ENCODE assay signal across 14 cellular contexts in genomic region chr1:91098299-91098901, GRCh38.
DNase-seq lines count a peak whose midpoint lies in the region; ATAC-seq and TF ChIP-seq lines count a peak whose summit lies in the region.
"Had no signal": no experiment of that assay in that cellular context is flagged by ENCODE, and none has a peak within 500 bp of the region (broad histone marks: within the 10 kb centered on the region; RNA-seq: fewer than 3 reads in every experiment).

No MANE protein-coding gene starts in this region.

- H3K27me3 ChIP-seq in SJSA1 (replicated peaks) = no peaks in the 10 kb centered on the region

- no peaks in the 10 kb centered on the region for H3K27me3 Mint-ChIP-seq in progenitor cell of endocrine pancreas

- H3K9me3 Mint-ChIP-seq in progenitor cell of endocrine pancreas (ENCODE audit: low read depth) = no peaks in the 10 kb centered on the region
- H3K9me3 Mint-ChIP-seq: activated T-helper 2 cell treated with anti-CD3 and anti-CD28 coated beads, Interferon-gamma antibody, Interleukin-2, Interleukin-4, amounts not matched to agents 10 μg/mL and 5 μg/mL and 100 μg/mL, durations not matched to agents 14 hours and 24 hours and 36 hours had no signal

- H3K9me3 ChIP-seq in HEK293 (ENCODE audit: control insufficient read depth, insufficient read depth, low read depth, low read length) (no peaks in the 10 kb centered on the region), SJSA1 (replicated peaks) (no peaks in the 10 kb centered on the region)

- no peak overlapping the region for H3K27ac ChIP-seq in HEK293 (ENCODE audit: extremely low read depth, low read depth, low read length)
- peak overlapping the region; percentile 47 for H3K27ac ChIP-seq in SJSA1
- H3K27ac ChIP-seq: skin epidermis had no signal

- H3K36me3 ChIP-seq in HEK293 (ENCODE audit: control insufficient read depth in 2 of 2, insufficient read depth in 1 of 2, low read length in 2 of 2) (no peaks in the 10 kb centered on the region), SJSA1 (no peaks in the 10 kb centered on the region)

- no peaks in the 10 kb centered on the region for H3K36me3 Mint-ChIP-seq in progenitor cell of endocrine pancreas (ENCODE audit: insufficient read depth)

- no peak overlapping the region for H3K4me3 Mint-ChIP-seq in progenitor cell of endocrine pancreas (ENCODE audit: low read depth)
- H3K4me3 Mint-ChIP-seq: activated CD8-positive, alpha-beta T cell treated with anti-CD3 and anti-CD28 coated beads, Interleukin-2, amount 10 ng/mL, durations not matched to agents 7 days and 5 days had no signal

- CTCF ChIA-PET in HEK293 (lab: Yijun Ruan, JAX) = interaction anchor here (1.1 kb wide), 1 partner anchor 67 kb away, joined by 3 read pairs; no protein-coding TSS in a partner anchor

- intact Hi-C loops in posterior cingulate gyrus (cut with DNase I) = no loop called here

- no peaks in the 10 kb centered on the region for H3K4me1 Mint-ChIP-seq in progenitor cell of endocrine pancreas (ENCODE audit: low read depth)

- no peak overlapping the region for H3K27ac Mint-ChIP-seq in progenitor cell of endocrine pancreas
- H3K27ac Mint-ChIP-seq: activated CD8-positive, alpha-beta T cell treated with anti-CD3 and anti-CD28 coated beads, Interleukin-2, amount 10 ng/mL, durations not matched to agents 7 days and 5 days; activated T-helper 2 cell treated with anti-CD3 and anti-CD28 coated beads, Interferon-gamma antibody, Interleukin-2, Interleukin-4, amounts not matched to agents 10 μg/mL and 5 μg/mL and 100 μg/mL, durations not matched to agents 14 hours and 24 hours and 36 hours had no signal

- ATAC-seq in GM18868 (IDR thresholded peaks at IDR 0.05; ENCODE audit: unreplicated experiment) = no peak
- ATAC-seq: activated CD8-positive, alpha-beta T cell treated with anti-CD3 and anti-CD28 coated beads, Interleukin-2, amount 10 ng/mL, durations not matched to agents 7 days and 5 days had no signal

- H3K4me1 ChIP-seq in HEK293 (ENCODE audit: control insufficient read depth, insufficient read depth, low read length) (no peaks in the 10 kb centered on the region), SJSA1 (replicated peaks) (peaks cover 10% of the 10 kb centered on the region)

- TF ChIP-seq CTCF in HEK293 (tag by site-specific recombination; IDR thresholded peaks at IDR 0.05) = no peak
- TF ChIP-seq CTCF in progenitor cell of endocrine pancreas (IDR thresholded peaks at IDR 0.05; ENCODE audit: unreplicated experiment) = no peak

- POLR2A ChIA-PET in HEK293 (lab: Yijun Ruan, JAX) = no interaction called here

- DNase-seq in DMS153 treated with DMSO at 0.1 percent for 48 hours (lab: John Stamatoyannopoulos, UW; ENCODE audit: unreplicated experiment) (peak; percentile 52), SJSA1 (ENCODE audit: low read depth in 1 of 2, low spot score in 2 of 2) (peak in 1 of 2 experiments; percentile 48), kidney tubule cell (ENCODE audit: low spot score) (peak; percentile 57), progenitor cell of endocrine pancreas (ENCODE audit: low spot score, unreplicated experiment) (no peak), posterior cingulate gyrus (no peak)
- DNase-seq: activated CD8-positive, alpha-beta T cell treated with anti-CD3 and anti-CD28 coated beads, Interleukin-2, amount 10 ng/mL, durations not matched to agents 7 days and 5 days; anterior cingulate cortex; NCI-H1048; NCI-H2171; stimulated activated naive CD4-positive, alpha-beta T cell treated with Interleukin-2 at 50 U/mL for 16 hours had no signal

- no peak overlapping the region for H3K4me3 ChIP-seq in HEK293 (ENCODE audit: low read depth, low read length)
- no peak overlapping the region for H3K4me3 ChIP-seq in SJSA1
- H3K4me3 ChIP-seq: skin epidermis had no signal

TF ChIP-seq in HEK293, 187 proteins besides CTCF, POLR2A, EP300 and RAD21:
- TF ChIP-seq ZFP41 (tag by site-specific recombination; IDR thresholded peaks at IDR 0.05; ENCODE audit: borderline replicate concordance) (no peak), ZNF341 (tag by site-specific recombination; IDR thresholded peaks at IDR 0.05; ENCODE audit: low read depth) (no peak), ZNF366 (tag by site-specific recombination; conservative IDR thresholded peaks at IDR 0.05) (0 out of 2 replicates have a peak, but pooled peaks have one; percentile 15), ZEB2 (tag by site-specific recombination; IDR thresholded peaks at IDR 0.05) (no peak)
TF ChIP-seq in HEK293: peak in this region for 1.

Comparison
In these comparisons a context has a peak if more than half of its experiments do, and no peak if none do; other contexts are left out.
1. DNase-seq: peak in DMS153 treated with DMSO at 0.1 percent for 48 hours (single experiment) and kidney tubule cell (single experiment); none in progenitor cell of endocrine pancreas (single experiment) and posterior cingulate gyrus (0 of 10).